19 cellular contexts compared by ENCODE assay signal in genomic region chr22:31899661-31900060, GRCh38.
"Had no signal": no experiment of that assay in that cellular context is flagged by ENCODE, and none has a peak within 500 bp of the region (broad histone marks: within the 10 kb centered on the region; RNA-seq: fewer than 3 reads in every experiment).

No MANE protein-coding gene starts in this region.

- FAIRE-seq: RCC 7860 had no signal

- DNase-seq: activated CD4-positive, alpha-beta T cell treated with anti-CD3 and anti-CD28 coated beads for 48 hours; activated CD4-positive, alpha-beta T cell treated with anti-CD3 and anti-CD28 coated beads, Interleukin-2, amount 50 U/mL, for 4 hours; activated CD4-positive, CD25-positive, alpha-beta regulatory T cell treated with anti-CD3 and anti-CD28 coated beads, Interleukin-2, amount 50 U/mL, for 72 hours; activated CD8-positive, alpha-beta memory T cell treated with anti-CD3 and anti-CD28 coated beads, Interleukin-2, amount 10 ng/mL, durations not matched to agents 7 days and 5 days; activated effector memory CD4-positive, alpha-beta T cell treated with Interleukin-2 at 50 U/mL for 16 hours; activated naive CD4-positive, alpha-beta T cell treated with Interleukin-2 at 50 U/mL for 16 hours; activated T-cell treated with anti-CD3 and anti-CD28 coated beads, Interleukin-2, amount 50 U/mL, for 24 hours; IMR-90; KG1; NCI-H1048; NCI-H1417; NCI-H1930; NCI-H2171 treated with DMSO at 0.1 percent for 48 hours; NCI-H226; NCI-H526; NK-92 treated with Interleukin-12 subunit alpha and Interleukin-12 subunit beta, amount 100 ng/mL, for 24 hours; OCI-M1; SHP77 had no signal

- ATAC-seq: activated CD8-positive, alpha-beta memory T cell treated with anti-CD3 and anti-CD28 coated beads, Interleukin-2, amount 10 ng/mL, durations not matched to agents 7 days and 5 days had no signal
